In the genomic region with DNA sequence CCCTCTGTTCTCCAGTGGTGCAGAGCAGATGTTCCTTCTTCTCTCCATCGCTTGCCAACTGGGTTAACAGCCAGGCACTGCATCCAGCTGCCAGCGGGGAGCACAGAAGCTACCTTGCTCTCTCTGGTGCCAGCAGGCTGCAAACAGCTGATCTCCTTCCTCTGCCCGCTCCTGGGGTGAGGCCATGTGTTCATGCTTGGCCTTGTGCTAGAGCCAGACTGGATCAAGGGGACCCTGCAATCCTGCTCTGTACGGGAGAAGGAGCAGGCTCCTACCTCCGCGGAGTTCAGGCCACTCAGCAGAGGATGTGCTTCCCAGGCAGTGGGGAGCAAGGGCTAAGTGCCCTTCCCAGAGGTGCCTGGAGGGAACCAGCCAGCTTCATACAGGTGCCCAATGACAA, we compare ENCODE assay signal across 23 cellular contexts. TPM values are rescaled to one million over a fixed set of nuclear protein-coding genes. Genes with fewer than 3 reads are reported as not detected.
DNase-seq lines count a peak whose midpoint lies in the region; ATAC-seq and TF ChIP-seq lines count a peak whose summit lies in the region.
"Had no signal": no experiment of that assay in that cellular context is flagged by ENCODE, and none has a peak within 500 bp of the region (broad histone marks: within the 10 kb centered on the region; RNA-seq: fewer than 3 reads in every experiment).

No MANE protein-coding gene starts in this region.

- H3K27me3 Mint-ChIP-seq in activated naive CD8-positive, alpha-beta T cell treated with anti-CD3 and anti-CD28 coated beads, Interleukin-2, amount 50 U/mL, for 24 hours: peaks cover 13% of the 10 kb centered on the region

- no peak for ATAC-seq in activated naive CD8-positive, alpha-beta T cell treated with anti-CD3 and anti-CD28 coated beads, Interleukin-2, amount 50 U/mL, for 24 hours
- ATAC-seq: HepG2, PC-3, SK-N-SH treated with all-trans-retinoic acid at 6 μM for 48 hours had no signal

- peaks cover 2% of the 10 kb centered on the region for H3K36me3 Mint-ChIP-seq in activated naive CD8-positive, alpha-beta T cell treated with anti-CD3 and anti-CD28 coated beads, Interleukin-2, amount 50 U/mL, for 24 hours (ENCODE audit: low read depth)

- H3K4me1 ChIP-seq in smooth muscle cell (ENCODE audit: low read depth): peaks cover 6% of the 10 kb centered on the region

- no peak overlapping the region for H3K4me3 ChIP-seq in smooth muscle cell

- no peaks in the 10 kb centered on the region for H3K27me3 ChIP-seq in smooth muscle cell (ENCODE audit: low read depth)

- no peak for TF ChIP-seq CTCF in smooth muscle cell (IDR thresholded peaks at IDR 0.05; ENCODE audit: borderline replicate concordance, insufficient read depth, poor library complexity, severe bottlenecking)

- no peaks in the 10 kb centered on the region for H3K36me3 ChIP-seq in smooth muscle cell (ENCODE audit: low read depth)

- no peak overlapping the region for H2AFZ ChIP-seq in smooth muscle cell (ENCODE audit: low read depth)

- no peaks in the 10 kb centered on the region for H3K79me2 ChIP-seq in smooth muscle cell (ENCODE audit: low read depth)

- H4K20me1 ChIP-seq in smooth muscle cell (ENCODE audit: low read depth): no peaks in the 10 kb centered on the region

- no peak overlapping the region for H3K9ac ChIP-seq in smooth muscle cell (ENCODE audit: low read depth)

- H3K4me3 Mint-ChIP-seq in activated naive CD8-positive, alpha-beta T cell treated with anti-CD3 and anti-CD28 coated beads, Interleukin-2, amount 50 U/mL, for 24 hours: no peak overlapping the region
- H3K4me3 Mint-ChIP-seq: H9 had no signal

- no peak overlapping the region for H3K27ac ChIP-seq in smooth muscle cell (ENCODE audit: low read depth)
- H3K27ac ChIP-seq: 22Rv1, C4-2B, RWPE1 had no signal

- no peak overlapping the region for H3K27ac Mint-ChIP-seq in activated naive CD8-positive, alpha-beta T cell treated with anti-CD3 and anti-CD28 coated beads, Interleukin-2, amount 50 U/mL, for 24 hours

- H3K4me1 Mint-ChIP-seq in activated naive CD8-positive, alpha-beta T cell treated with anti-CD3 and anti-CD28 coated beads, Interleukin-2, amount 50 U/mL, for 24 hours: no peaks in the 10 kb centered on the region

- H3F3A ChIP-seq in smooth muscle cell (ENCODE audit: low read depth): no peaks in the 10 kb centered on the region

- DNase-seq in activated effector memory CD4-positive, alpha-beta T cell treated with anti-CD3 and anti-CD28 coated beads, Interleukin-2, amount 50 U/mL, for 16 hours: peak; percentile 39
- no peak for DNase-seq in activated effector memory CD4-positive, alpha-beta T cell treated with Interleukin-2 at 50 U/mL for 16 hours
- DNase-seq in NCI-H69 (lab: John Stamatoyannopoulos, UW) (peak; percentile 69), myocyte (ENCODE audit: low read depth) (peak; percentile 37), DMS153 (lab: John Stamatoyannopoulos, UW) (no peak), middle frontal gyrus (ENCODE audit: extremely low spot score, low spot score) (no peak), smooth muscle cell (lab: John Stamatoyannopoulos, UW; ENCODE audit: unreplicated experiment) (no peak)
- no peak for DNase-seq in activated naive CD8-positive, alpha-beta T cell treated with anti-CD3 and anti-CD28 coated beads, Interleukin-2, amount 50 U/mL, for 24 hours
- DNase-seq: AML-193, DND-41, H9, KBM-7, MV-4-11, NCI-H187 treated with DMSO at 0.1 percent for 48 hours, NCI-H510A, NCI-H774, PC-3, SIG-M5 had no signal

- 85% methylated on average over 6 of the region's 6 CpGs for WGBS in smooth muscle cell (ENCODE audit: low lambda C conversion rate)

- H3K9me3 ChIP-seq in smooth muscle cell (replicated peaks; ENCODE audit: low read depth): peaks cover 7% of the 10 kb centered on the region

- H3K4me2 ChIP-seq in smooth muscle cell: no peak overlapping the region

- peaks cover 10% of the 10 kb centered on the region for H3K9me3 Mint-ChIP-seq in activated naive CD8-positive, alpha-beta T cell treated with anti-CD3 and anti-CD28 coated beads, Interleukin-2, amount 50 U/mL, for 24 hours

RNA-seq across cellular contexts. Expression of gene ENGASE, which starts 24.0 kb away (rescaled TPM):
- 27.5 and 36.8 TPM in 2 replicates for total RNA-seq in myocyte
- polyA plus RNA-seq in myocyte (2012): 28.6 TPM
- 3.8 and 7.8 TPM in 2 replicates for total RNA-seq in smooth muscle cell
- polyA plus RNA-seq in smooth muscle cell: 9.6 and 11.2 TPM in 2 replicates

RNA-seq across cellular contexts. Expression of gene C1QTNF1, which starts 26.6 kb away (rescaled TPM):
- total RNA-seq in myocyte: 1.5 and 1.9 TPM in 2 replicates
- polyA plus RNA-seq in myocyte (2012): 1.0 TPM
- total RNA-seq in smooth muscle cell: 5.1 and 5.7 TPM in 2 replicates
- 9.4 and 10.0 TPM in 2 replicates for polyA plus RNA-seq in smooth muscle cell

RNA-seq across cellular contexts. Expression of gene CANT1, which starts 41.0 kb away (rescaled TPM):
- 42.7 and 51.3 TPM in 2 replicates for total RNA-seq in myocyte
- polyA plus RNA-seq in myocyte (2012): 35.1 TPM
- total RNA-seq in smooth muscle cell: 41.9 and 42.1 TPM in 2 replicates
- polyA plus RNA-seq in smooth muscle cell: 36.5 and 38.3 TPM in 2 replicates

Comparison
In these comparisons a context has a peak if more than half of its experiments do, and no peak if none do; other contexts are left out.
1. DNase-seq: peak in activated effector memory CD4-positive, alpha-beta T cell treated with anti-CD3 and anti-CD28 coated beads, Interleukin-2, amount 50 U/mL, for 16 hours (single experiment), NCI-H69 (single experiment) and myocyte (single experiment); none in activated effector memory CD4-positive, alpha-beta T cell treated with Interleukin-2 at 50 U/mL for 16 hours (single experiment), DMS153 (single experiment), activated naive CD8-positive, alpha-beta T cell treated with anti-CD3 and anti-CD28 coated beads, Interleukin-2, amount 50 U/mL, for 24 hours (single experiment), middle frontal gyrus (single experiment) and smooth muscle cell (single experiment).